In the genomic region with DNA sequence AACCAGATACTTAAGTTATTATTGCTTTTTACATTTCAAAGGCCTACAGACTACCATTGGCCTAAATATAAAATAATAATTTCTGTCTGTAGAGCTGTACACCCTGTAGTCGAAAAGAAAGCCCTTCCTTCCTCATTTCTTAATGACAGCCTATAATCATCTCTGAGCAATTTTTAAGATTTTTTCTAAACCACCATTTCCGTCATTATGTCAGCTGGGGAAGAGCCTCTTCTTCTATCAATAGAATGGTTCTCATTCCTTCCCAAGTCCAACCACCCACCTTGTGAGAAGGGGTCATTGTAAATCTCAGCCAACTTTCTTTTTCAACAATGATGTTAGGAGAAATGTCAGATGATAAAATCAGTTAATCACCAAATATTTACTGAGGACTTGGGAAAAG, we compare ENCODE assay signal across 24 cellular contexts.
DNase-seq lines count a peak whose midpoint lies in the region; ATAC-seq, FAIRE-seq and TF ChIP-seq lines count a peak whose summit lies in the region.
"Had no signal": no experiment of that assay in that cellular context is flagged by ENCODE, and none has a peak within 500 bp of the region (broad histone marks: within the 10 kb centered on the region; RNA-seq: fewer than 3 reads in every experiment).

No MANE protein-coding gene starts in this region.

- no peaks in the 10 kb centered on the region for H3K36me3 ChIP-seq in astrocyte (ENCODE audit: insufficient read depth, low read length)
- H3K36me3 ChIP-seq: ascending aorta, neural progenitor cell, prostate gland, WERI-Rb-1 had no signal

- H3K27me3 ChIP-seq in astrocyte (ENCODE audit: insufficient read depth, low read length), result no peaks in the 10 kb centered on the region
- H3K27me3 ChIP-seq: ascending aorta, neural progenitor cell, testis had no signal

- no peak for TF ChIP-seq CTCF in astrocyte (IDR thresholded peaks at IDR 0.05; ENCODE audit: insufficient read depth, low read depth, low read length)
- TF ChIP-seq CTCF in type B pancreatic cell (conservative IDR thresholded peaks at IDR 0.05), result no peak

- peak; percentile 39 for DNase-seq in NOMO-1 treated with dmso at 0.1 percent for 144 hours (lab: John Stamatoyannopoulos, UW; ENCODE audit: unreplicated experiment)
- DNase-seq in astrocyte (ENCODE audit: low read depth), result peak; percentile 47
- no peak for DNase-seq in type B pancreatic cell (ENCODE audit: extremely low spot score, unreplicated experiment)
- no peak for DNase-seq in A172 (ENCODE audit: low spot score)
- no peak for DNase-seq in hippocampal formation (lab: John Stamatoyannopoulos, UW)
- DNase-seq: activated CD8-positive, alpha-beta memory T cell treated with anti-CD3 and anti-CD28 coated beads, Interleukin-2, amount 50 U/mL, for 4 hours; immature natural killer cell; mucosa of descending colon; NCI-H146; NCI-H69; SHP77 treated with DMSO at 0.1 percent for 48 hours; stimulated activated CD4-positive, alpha-beta T cell treated with anti-CD3 and anti-CD28 coated beads, Interleukin-1b, Interleukin-23, amount 100 ng/mL, for 48 hours; testis; WERI-Rb-1 had no signal

- H3K9ac ChIP-seq in astrocyte (ENCODE audit: low read length), result no peak overlapping the region
- H3K9ac ChIP-seq: neural progenitor cell had no signal

- no peaks in the 10 kb centered on the region for H3K4me1 ChIP-seq in astrocyte (ENCODE audit: insufficient read depth, low read length)
- H3K4me1 ChIP-seq: prostate gland had no signal

- no peak for ATAC-seq in GM21390 (IDR thresholded peaks at IDR 0.05; ENCODE audit: unreplicated experiment)
- ATAC-seq: activated naive CD4-positive, alpha-beta T cell treated with anti-CD3 and anti-CD28 coated beads, Interleukin-2, amount 50 U/mL, for 72 hours; activated T-helper 17 cell treated with anti-CD3 and anti-CD28 coated beads, Interleukin-2, amount 50 U/mL, for 72 hours; left lobe of liver; mucosa of descending colon; stimulated activated effector memory CD8-positive, alpha-beta T cell treated with anti-CD3 and anti-CD28 coated beads, Interleukin-12 subunit alpha, Interleukin-12 subunit beta, amount 100 ng/mL, for 72 hours had no signal

- peak overlapping the region in 3 of 4 donors; percentile 1 to 81 (median 20) for H3K4me3 Mint-ChIP-seq in IgD-negative memory B cell
- no peak overlapping the region for H3K4me3 Mint-ChIP-seq in astrocyte (ENCODE audit: unreplicated experiment)
- no peak overlapping the region for H3K4me3 Mint-ChIP-seq in type B pancreatic cell
- H3K4me3 Mint-ChIP-seq: activated T-helper 17 cell treated with anti-CD3 and anti-CD28 coated beads, Interleukin-2, amount 50 U/mL, for 72 hours; central memory CD8-positive, alpha-beta T cell; immature natural killer cell; neural progenitor cell; stimulated activated effector memory CD8-positive, alpha-beta T cell treated with anti-CD3 and anti-CD28 coated beads, Interleukin-12 subunit alpha, Interleukin-12 subunit beta, amount 100 ng/mL, for 72 hours had no signal

- no peak overlapping the region for H2AFZ ChIP-seq in astrocyte (ENCODE audit: low read depth, low read length)
- H2AFZ ChIP-seq: neural progenitor cell had no signal

- no peaks in the 10 kb centered on the region for H3K9me3 ChIP-seq in astrocyte (ENCODE audit: insufficient read depth, low read depth, low read length)
- H3K9me3 ChIP-seq: ascending aorta, mucosa of descending colon, prostate gland, testis had no signal

- no peak overlapping the region for H3K4me2 ChIP-seq in astrocyte (ENCODE audit: low read length)
- H3K4me2 ChIP-seq: neural progenitor cell had no signal

- H3K36me3 Mint-ChIP-seq in IgD-negative memory B cell, result peaks cover 5% of the 10 kb centered on the region
- H3K36me3 Mint-ChIP-seq in astrocyte (ENCODE audit: low read depth, unreplicated experiment), result no peaks in the 10 kb centered on the region
- peaks cover 6% of the 10 kb centered on the region for H3K36me3 Mint-ChIP-seq in type B pancreatic cell
- H3K36me3 Mint-ChIP-seq: activated naive CD4-positive, alpha-beta T cell treated with anti-CD3 and anti-CD28 coated beads, Interleukin-2, amount 50 U/mL, for 72 hours; immature natural killer cell; stimulated activated effector memory CD8-positive, alpha-beta T cell treated with anti-CD3 and anti-CD28 coated beads, Interleukin-12 subunit alpha, Interleukin-12 subunit beta, amount 100 ng/mL, for 72 hours had no signal

- no peak for FAIRE-seq in astrocyte (lab: Jason Lieb, UNC)

- H3K4me1 Mint-ChIP-seq in IgD-negative memory B cell, result peaks cover 58 to 68% (median 60%) of the 10 kb centered on the region in 3 donors
- H3K4me1 Mint-ChIP-seq in astrocyte (ENCODE audit: low read depth, unreplicated experiment), result peaks cover 20% of the 10 kb centered on the region
- peaks cover 42% of the 10 kb centered on the region for H3K4me1 Mint-ChIP-seq in type B pancreatic cell (ENCODE audit: unreplicated experiment)
- H3K4me1 Mint-ChIP-seq: activated T-helper 17 cell treated with anti-CD3 and anti-CD28 coated beads, Interleukin-2, amount 50 U/mL, for 72 hours; immature natural killer cell; stimulated activated effector memory CD8-positive, alpha-beta T cell treated with anti-CD3 and anti-CD28 coated beads, Interleukin-12 subunit alpha, Interleukin-12 subunit beta, amount 100 ng/mL, for 72 hours had no signal

- no peaks in the 10 kb centered on the region for H3K79me2 ChIP-seq in astrocyte (ENCODE audit: insufficient read depth, low read length)

- no peaks in the 10 kb centered on the region for H3K9me3 Mint-ChIP-seq in IgD-negative memory B cell
- H3K9me3 Mint-ChIP-seq in astrocyte (ENCODE audit: unreplicated experiment), result no peaks in the 10 kb centered on the region
- no peaks in the 10 kb centered on the region for H3K9me3 Mint-ChIP-seq in type B pancreatic cell
- H3K9me3 Mint-ChIP-seq: activated naive CD4-positive, alpha-beta T cell treated with anti-CD3 and anti-CD28 coated beads, Interleukin-2, amount 50 U/mL, for 72 hours; activated T-helper 17 cell treated with anti-CD3 and anti-CD28 coated beads, Interleukin-2, amount 50 U/mL, for 72 hours; central memory CD8-positive, alpha-beta T cell; neural progenitor cell; stimulated activated effector memory CD8-positive, alpha-beta T cell treated with anti-CD3 and anti-CD28 coated beads, Interleukin-12 subunit alpha, Interleukin-12 subunit beta, amount 100 ng/mL, for 72 hours had no signal

- no peaks in the 10 kb centered on the region for H3K27me3 Mint-ChIP-seq in IgD-negative memory B cell
- no peaks in the 10 kb centered on the region for H3K27me3 Mint-ChIP-seq in astrocyte (ENCODE audit: low read depth, unreplicated experiment)
- H3K27me3 Mint-ChIP-seq in type B pancreatic cell, result no peaks in the 10 kb centered on the region
- H3K27me3 Mint-ChIP-seq: activated T-helper 17 cell treated with anti-CD3 and anti-CD28 coated beads, Interleukin-2, amount 50 U/mL, for 72 hours; central memory CD8-positive, alpha-beta T cell had no signal

- no peaks in the 10 kb centered on the region for H4K20me1 ChIP-seq in astrocyte (ENCODE audit: insufficient read depth, low read length)

- H3K4me3 ChIP-seq in astrocyte (ENCODE audit: insufficient read depth, low read depth, low read length), result no peak overlapping the region
- H3K4me3 ChIP-seq: ascending aorta, mucosa of descending colon, neural progenitor cell, prostate gland, testis had no signal

- H3K27ac Mint-ChIP-seq in IgD-negative memory B cell (peak overlapping the region; percentile 80 to 88 (median 81)), astrocyte (ENCODE audit: unreplicated experiment) (no peak overlapping the region), type B pancreatic cell (peak overlapping the region; percentile 79)
- H3K27ac Mint-ChIP-seq: activated naive CD4-positive, alpha-beta T cell treated with anti-CD3 and anti-CD28 coated beads, Interleukin-2, amount 50 U/mL, for 72 hours; activated T-helper 17 cell treated with anti-CD3 and anti-CD28 coated beads, Interleukin-2, amount 50 U/mL, for 72 hours; immature natural killer cell; stimulated activated effector memory CD8-positive, alpha-beta T cell treated with anti-CD3 and anti-CD28 coated beads, Interleukin-12 subunit alpha, Interleukin-12 subunit beta, amount 100 ng/mL, for 72 hours had no signal

- no peak overlapping the region for H3K27ac ChIP-seq in astrocyte (ENCODE audit: low read depth, low read length)
- H3K27ac ChIP-seq: ascending aorta, neural progenitor cell, prostate gland, WERI-Rb-1 had no signal

Comparison
In these comparisons a context has a peak if more than half of its experiments do, and no peak if none do; other contexts are left out.
1. H3K4me3 Mint-ChIP-seq: peak in IgD-negative memory B cell (3 of 4); none in astrocyte (single experiment) and type B pancreatic cell (single experiment).
2. DNase-seq: peak in NOMO-1 treated with dmso at 0.1 percent for 144 hours (single experiment) and astrocyte (single experiment); none in type B pancreatic cell (single experiment), A172 (single experiment) and hippocampal formation (0 of 2).